In the genomic region with DNA sequence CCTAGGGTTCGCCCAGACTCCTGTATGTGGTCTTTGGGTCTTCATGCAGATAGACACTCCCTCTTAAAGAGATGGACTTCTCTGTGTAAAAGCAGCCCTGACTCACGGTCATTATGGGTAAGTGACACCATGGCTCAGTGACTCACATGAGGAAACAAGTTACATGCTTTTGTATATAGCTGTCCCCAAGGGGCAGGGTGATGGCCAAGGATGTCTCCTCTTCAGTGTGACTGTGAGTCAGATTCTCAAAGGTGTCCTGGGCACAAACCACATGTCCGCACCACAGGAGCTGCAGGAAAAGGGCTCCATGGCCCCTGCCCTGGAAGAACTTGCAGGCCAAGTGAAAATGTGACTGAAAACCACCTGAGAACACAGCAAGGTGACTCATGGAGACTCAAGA, we compare ENCODE assay signal across 32 cellular contexts.
DNase-seq lines count a peak whose midpoint lies in the region; ATAC-seq and TF ChIP-seq lines count a peak whose summit lies in the region.
"Had no signal": no experiment of that assay in that cellular context is flagged by ENCODE, and none has a peak within 500 bp of the region (broad histone marks: within the 10 kb centered on the region; RNA-seq: fewer than 3 reads in every experiment).

No MANE protein-coding gene starts in this region.

- no peak overlapping the region for H3K27ac Mint-ChIP-seq in progenitor cell of endocrine pancreas
- no peak overlapping the region for H3K27ac Mint-ChIP-seq in T-cell
- H3K27ac Mint-ChIP-seq: activated CD8-positive, alpha-beta T cell treated with anti-CD3 and anti-CD28 coated beads, Interleukin-2, amount 10 ng/mL, durations not matched to agents 7 days and 5 days; activated T-cell treated with anti-CD3 and anti-CD28 coated beads, Interleukin-2, amount 50 U/mL, for 24 hours; CD4-positive, alpha-beta memory T cell; stimulated activated naive B cell treated with anti-CD40 and anti-IgM and Interleukin-4, amounts not matched to agents 10 μg/mL and 1 μg/mL and 100 μg/mL, for 72 hours had no signal

- H3K9me2 ChIP-seq in PC-9 (ENCODE audit: insufficient read depth), result no peaks in the 10 kb centered on the region

- H3K36me3 ChIP-seq in BLaER1 (no peaks in the 10 kb centered on the region), PC-9 (ENCODE audit: low read depth) (no peaks in the 10 kb centered on the region), esophagus (ENCODE audit: control insufficient read depth in 2 of 2, insufficient read depth in 2 of 2, low read length in 1 of 2) (no peaks in the 10 kb centered on the region), mesodermal cell (ENCODE audit: control insufficient read depth, insufficient read depth, low read length) (no peaks in the 10 kb centered on the region)
- H3K36me3 ChIP-seq: lower lobe of right lung had no signal

- BruUV-seq in PC-9 (replicated peaks; lab: Mats Ljungman, UMichigan), result no TSS peak

- ATAC-seq in GM19463 (IDR thresholded peaks at IDR 0.05; ENCODE audit: unreplicated experiment) (no peak), T-cell (replicated peaks in 1 of 4) (no peak), HG02610 (IDR thresholded peaks at IDR 0.05; ENCODE audit: unreplicated experiment) (no peak)
- ATAC-seq: activated CD8-positive, alpha-beta T cell treated with anti-CD3 and anti-CD28 coated beads, Interleukin-2, amount 10 ng/mL, durations not matched to agents 7 days and 5 days; lower lobe of right lung; stimulated activated naive B cell treated with anti-CD40 and anti-IgM and Interleukin-4, amounts not matched to agents 10 μg/mL and 1 μg/mL and 100 μg/mL, for 72 hours had no signal

- H3K4me1 Mint-ChIP-seq in progenitor cell of endocrine pancreas (ENCODE audit: low read depth) (no peaks in the 10 kb centered on the region), T-cell (peaks cover 0 to under 1% (median 0%) of the 10 kb centered on the region in 3 donors)
- H3K4me1 Mint-ChIP-seq: CD4-positive, alpha-beta memory T cell; central memory CD8-positive, alpha-beta T cell; neural crest cell; stimulated activated naive B cell treated with anti-CD40 and anti-IgM and Interleukin-4, amounts not matched to agents 10 μg/mL and 1 μg/mL and 100 μg/mL, for 72 hours had no signal

- H3K27me3 ChIP-seq in BLaER1 (no peaks in the 10 kb centered on the region), PC-9 (ENCODE audit: insufficient read depth, low read depth) (peaks cover 3% of the 10 kb centered on the region; the same call in 1 of the 2 replicates), esophagus (ENCODE audit: control insufficient read depth in 1 of 2, insufficient read depth in 2 of 2, low read length in 2 of 2) (no peaks in the 10 kb centered on the region)

- H3K27me3 Mint-ChIP-seq in progenitor cell of endocrine pancreas, result peaks cover 11% of the 10 kb centered on the region
- peaks cover 36 to 49% of the 10 kb centered on the region in 2 donors for H3K27me3 Mint-ChIP-seq in T-cell

- WGBS in esophagus, 2 donors, result 68 to 79% methylated on average over 3 of the region's 3 CpGs
- 74 to 81% methylated on average over 3 of the region's 3 CpGs for WGBS in mesodermal cell (ENCODE audit: insufficient coverage in 2 of 2), 2 experiments

- DNase-seq in PC-9 (peak; percentile 16 to 77), progenitor cell of endocrine pancreas (ENCODE audit: low spot score, unreplicated experiment) (no peak), T-cell (no peak)
- DNase-seq: 8988T; activated CD4-positive, alpha-beta T cell treated with anti-CD3 and anti-CD28 coated beads for 1 hour; activated CD8-positive, alpha-beta T cell treated with anti-CD3 and anti-CD28 coated beads, Interleukin-2, amount 10 ng/mL, durations not matched to agents 7 days and 5 days; activated gamma-delta T cell treated with Interleukin-2 at 50 U/mL for 16 hours; activated T-cell treated with anti-CD3 and anti-CD28 coated beads, Interleukin-2, amount 50 U/mL, for 24 hours; CD4-positive, alpha-beta memory T cell; dermis blood vessel endothelial cell; glutamatergic neuron; GM23248; Karpas-422; kidney; lower lobe of right lung; NCI-H1694; NCI-H2171 treated with DMSO at 0.1 percent for 48 hours; NCI-H510A treated with DMSO at 0.1 percent for 48 hours; NK-92 treated with Interleukin-12 subunit alpha and Interleukin-12 subunit beta, amount 100 ng/mL, for 24 hours; right cardiac atrium; stimulated activated CD4-positive, alpha-beta T cell treated with anti-CD3 and anti-CD28 coated beads, Interleukin-4, amount 100 ng/mL, for 24 hours; stimulated activated naive B cell treated with anti-CD40 and anti-IgM and Interleukin-4, amounts not matched to agents 10 μg/mL and 1 μg/mL and 100 μg/mL, for 72 hours; T-helper 2 cell had no signal

- H3K9me3 Mint-ChIP-seq in progenitor cell of endocrine pancreas (ENCODE audit: low read depth) (peaks cover 8% of the 10 kb centered on the region), T-cell (peaks cover 0 to 4% (median 4%) of the 10 kb centered on the region in 3 donors)

- CTCF ChIA-PET in PC-9 (lab: Charles Lee) (no interaction called here), T-cell (lab: Charles Lee) (no interaction called here)

- H3K79me2 ChIP-seq in PC-9 (ENCODE audit: low read depth), result no peaks in the 10 kb centered on the region
- H3K79me2 ChIP-seq: parathyroid adenoma had no signal

- H3K9me3 ChIP-seq in BLaER1 (peaks cover 13% of the 10 kb centered on the region), PC-9 (ENCODE audit: insufficient read depth, low read depth) (no peaks in the 10 kb centered on the region), esophagus (ENCODE audit: control insufficient read depth in 2 of 2, insufficient read depth in 1 of 2, low read depth in 1 of 2, low read length in 1 of 2) (peaks cover 0 to 4% of the 10 kb centered on the region in 2 donors), mesodermal cell (ENCODE audit: control insufficient read depth, low read length) (no peaks in the 10 kb centered on the region)
- H3K9me3 ChIP-seq: lower lobe of right lung had no signal

- H4K20me1 ChIP-seq in BLaER1 (0 out of 2 replicates have a peak, but pooled peaks cover under 1% of the 10 kb centered on the region), PC-9 (ENCODE audit: insufficient read depth) (no peaks in the 10 kb centered on the region)

- POLR2A ChIA-PET in PC-9 (lab: Charles Lee; ENCODE audit: unreplicated experiment) (no interaction called here), T-cell (lab: Charles Lee) (no interaction called here)

- H2AFZ ChIP-seq in PC-9, result no peak overlapping the region
- H2AFZ ChIP-seq: GM23248, parathyroid adenoma had no signal

- intact Hi-C loops in PC-9 (cut with micrococcal nuclease; ENCODE audit: unreplicated experiment), result no loop called here

- H3K4me3 Mint-ChIP-seq in progenitor cell of endocrine pancreas (ENCODE audit: low read depth) (no peak overlapping the region), T-cell (no peak overlapping the region)
- H3K4me3 Mint-ChIP-seq: activated CD8-positive, alpha-beta T cell treated with anti-CD3 and anti-CD28 coated beads, Interleukin-2, amount 10 ng/mL, durations not matched to agents 7 days and 5 days; activated T-cell treated with anti-CD3 and anti-CD28 coated beads, Interleukin-2, amount 50 U/mL, for 24 hours; CD4-positive, alpha-beta memory T cell; central memory CD8-positive, alpha-beta T cell; neural crest cell; stimulated activated naive B cell treated with anti-CD40 and anti-IgM and Interleukin-4, amounts not matched to agents 10 μg/mL and 1 μg/mL and 100 μg/mL, for 72 hours had no signal

- H3K27ac ChIP-seq in BLaER1 (no peak overlapping the region), PC-9 (peak overlapping the region; percentile 95), esophagus (ENCODE audit: low read depth in 2 of 2, low read length in 1 of 2) (peak overlapping the region; percentile 8 to 86), mesodermal cell (ENCODE audit: low read depth, low read length, severe bottlenecking) (peak overlapping the region; percentile 73)
- H3K27ac ChIP-seq: GM23248, lower lobe of right lung, parathyroid adenoma, SK-N-MC had no signal

- TF ChIP-seq CTCF in PC-9 (conservative IDR thresholded peaks at IDR 0.05) (no peak), progenitor cell of endocrine pancreas (IDR thresholded peaks at IDR 0.05; ENCODE audit: unreplicated experiment) (no peak)

- peaks cover 9% of the 10 kb centered on the region; the same call in 1 of the 2 replicates for H3F3A ChIP-seq in PC-9 (ENCODE audit: insufficient read depth, low read depth)

- H3K36me3 Mint-ChIP-seq in progenitor cell of endocrine pancreas (ENCODE audit: insufficient read depth) (no peaks in the 10 kb centered on the region), T-cell (no peaks in the 10 kb centered on the region)
- H3K36me3 Mint-ChIP-seq: CD4-positive, alpha-beta memory T cell; stimulated activated naive B cell treated with anti-CD40 and anti-IgM and Interleukin-4, amounts not matched to agents 10 μg/mL and 1 μg/mL and 100 μg/mL, for 72 hours had no signal

- H3K4me3 ChIP-seq in BLaER1, result no peak overlapping the region
- H3K4me3 ChIP-seq in PC-9, result no peak overlapping the region
- H3K4me3 ChIP-seq in esophagus (ENCODE audit: low read depth in 1 of 2, low read length in 2 of 2), result no peak overlapping the region
- H3K4me3 ChIP-seq in mesodermal cell (ENCODE audit: extremely low read depth, insufficient read depth, low read length, poor library complexity, severe bottlenecking), result no peak overlapping the region
- H3K4me3 ChIP-seq: GM23248, lower lobe of right lung, SK-N-MC had no signal

- H3K4me1 ChIP-seq in BLaER1, result peaks cover 39% of the 10 kb centered on the region
- H3K4me1 ChIP-seq in PC-9 (replicated peaks; ENCODE audit: insufficient read depth), result peaks cover 9% of the 10 kb centered on the region
- H3K4me1 ChIP-seq in esophagus (ENCODE audit: control insufficient read depth in 2 of 2, insufficient read depth in 2 of 2, low read length in 1 of 2), result no peaks in the 10 kb centered on the region
- peaks cover 7% of the 10 kb centered on the region for H3K4me1 ChIP-seq in mesodermal cell (ENCODE audit: control insufficient read depth, insufficient read depth, low read length, poor library complexity, severe bottlenecking)
- H3K4me1 ChIP-seq: lower lobe of right lung, parathyroid adenoma had no signal

- H3K9ac ChIP-seq in BLaER1, result no peak overlapping the region; the same call in 1 of the 2 replicates
- H3K9ac ChIP-seq: GM23248, parathyroid adenoma had no signal

- H3K4me2 ChIP-seq in BLaER1 (peak overlapping the region; percentile 64), PC-9 (peak overlapping the region; percentile 21; the same call in 1 of the 2 replicates)

Comparison
In these comparisons a context has a peak if more than half of its experiments do, and no peak if none do; other contexts are left out.
1. DNase-seq: peak in PC-9 (2 of 2); none in progenitor cell of endocrine pancreas (single experiment) and T-cell (0 of 34).